In the genomic region with DNA sequence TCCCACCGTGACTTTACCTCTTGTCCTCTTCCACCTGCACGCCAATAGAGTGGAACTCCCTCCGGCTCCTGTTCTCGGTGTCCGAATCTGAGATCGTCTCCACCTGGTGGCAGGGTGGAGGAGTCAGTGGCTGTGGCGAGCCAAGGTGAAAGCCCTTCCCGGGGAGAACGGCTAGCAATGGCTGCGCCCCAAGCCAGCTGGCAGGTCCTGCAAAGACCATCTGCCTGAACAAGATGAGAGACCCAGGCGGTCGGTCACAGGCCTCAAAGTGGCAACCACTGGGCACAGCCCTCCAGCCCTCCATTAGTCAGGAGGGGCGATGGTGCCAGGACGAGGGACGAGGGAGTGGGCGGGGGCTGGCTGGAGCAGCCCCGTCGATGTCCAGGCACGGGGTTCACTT, we compare ENCODE assay signal across 10 cellular contexts.
DNase-seq lines count a peak whose midpoint lies in the region; ATAC-seq and TF ChIP-seq lines count a peak whose summit lies in the region.
"Had no signal": no experiment of that assay in that cellular context is flagged by ENCODE, and none has a peak within 500 bp of the region (broad histone marks: within the 10 kb centered on the region; RNA-seq: fewer than 3 reads in every experiment).

No MANE protein-coding gene starts in this region.

- H3K27me3 Mint-ChIP-seq in activated T-cell treated with anti-CD3 and anti-CD28 coated beads, Interleukin-2, amount 50 U/mL, for 24 hours = peaks cover 66% of the 10 kb centered on the region
- H3K27me3 Mint-ChIP-seq in stimulated activated naive CD8-positive, alpha-beta T cell treated with anti-CD3 and anti-CD28 coated beads, Interleukin-15, amount 100 ng/mL, for 72 hours = peaks cover 83% of the 10 kb centered on the region

- H3K27me3 ChIP-seq in WERI-Rb-1 (ENCODE audit: insufficient read depth, low read depth, severe bottlenecking) = no peaks in the 10 kb centered on the region
- H3K27me3 ChIP-seq in iPS-15b (ENCODE audit: control insufficient read depth, insufficient read depth, low read length) = peaks cover 12% of the 10 kb centered on the region

- peak; percentile 2 for ATAC-seq in stimulated activated naive CD8-positive, alpha-beta T cell treated with anti-CD3 and anti-CD28 coated beads, Interleukin-15, amount 100 ng/mL, for 72 hours
- ATAC-seq in HG02571 (IDR thresholded peaks at IDR 0.05; ENCODE audit: unreplicated experiment) = no peak
- no peak for ATAC-seq in GM19463 (IDR thresholded peaks at IDR 0.05; ENCODE audit: unreplicated experiment)

- no peak overlapping the region for H3K27ac Mint-ChIP-seq in activated T-cell treated with anti-CD3 and anti-CD28 coated beads, Interleukin-2, amount 50 U/mL, for 24 hours
- H3K27ac Mint-ChIP-seq in stimulated activated naive CD8-positive, alpha-beta T cell treated with anti-CD3 and anti-CD28 coated beads, Interleukin-15, amount 100 ng/mL, for 72 hours = peak overlapping the region in 1 of 2 donors; percentile 75

- H3K4me1 Mint-ChIP-seq in activated T-cell treated with anti-CD3 and anti-CD28 coated beads, Interleukin-2, amount 50 U/mL, for 24 hours (ENCODE audit: low read depth) = peaks cover 4% of the 10 kb centered on the region
- peaks cover 8% of the 10 kb centered on the region for H3K4me1 Mint-ChIP-seq in stimulated activated naive CD8-positive, alpha-beta T cell treated with anti-CD3 and anti-CD28 coated beads, Interleukin-15, amount 100 ng/mL, for 72 hours

- no peaks in the 10 kb centered on the region for H3K9me3 ChIP-seq in WERI-Rb-1 (ENCODE audit: severe bottlenecking)
- no peaks in the 10 kb centered on the region for H3K9me3 ChIP-seq in iPS-15b (ENCODE audit: control insufficient read depth, insufficient read depth, low read length)

- no peak overlapping the region for H3K9ac ChIP-seq in iPS-15b (ENCODE audit: low read depth, low read length)

- H3K9me3 Mint-ChIP-seq in activated T-cell treated with anti-CD3 and anti-CD28 coated beads, Interleukin-2, amount 50 U/mL, for 24 hours = no peaks in the 10 kb centered on the region
- H3K9me3 Mint-ChIP-seq in stimulated activated naive CD8-positive, alpha-beta T cell treated with anti-CD3 and anti-CD28 coated beads, Interleukin-15, amount 100 ng/mL, for 72 hours = no peaks in the 10 kb centered on the region

- no peaks in the 10 kb centered on the region for H3K4me1 ChIP-seq in iPS-15b (ENCODE audit: control insufficient read depth, insufficient read depth, low read length)
- H3K4me1 ChIP-seq: foreskin keratinocyte had no signal

- H3K4me3 ChIP-seq in WERI-Rb-1 (ENCODE audit: low read depth, low read length) = no peak overlapping the region
- H3K4me3 ChIP-seq in iPS-15b (ENCODE audit: low read depth, low read length) = peak overlapping the region; percentile 79

- H3K36me3 ChIP-seq in WERI-Rb-1 = peaks cover 17% of the 10 kb centered on the region
- H3K36me3 ChIP-seq in iPS-15b (ENCODE audit: control insufficient read depth, insufficient read depth, low read length) = no peaks in the 10 kb centered on the region

- no peak overlapping the region for H3K27ac ChIP-seq in WERI-Rb-1
- H3K27ac ChIP-seq: foreskin keratinocyte had no signal

- H3K36me3 Mint-ChIP-seq in activated T-cell treated with anti-CD3 and anti-CD28 coated beads, Interleukin-2, amount 50 U/mL, for 24 hours (ENCODE audit: low read depth) = no peaks in the 10 kb centered on the region

- H3K4me3 Mint-ChIP-seq in activated T-cell treated with anti-CD3 and anti-CD28 coated beads, Interleukin-2, amount 50 U/mL, for 24 hours = peak overlapping the region; percentile 64
- peak overlapping the region; percentile 79 to 86 for H3K4me3 Mint-ChIP-seq in stimulated activated naive CD8-positive, alpha-beta T cell treated with anti-CD3 and anti-CD28 coated beads, Interleukin-15, amount 100 ng/mL, for 72 hours

- DNase-seq in activated T-cell treated with anti-CD3 and anti-CD28 coated beads, Interleukin-2, amount 50 U/mL, for 24 hours = no peak
- no peak for DNase-seq in activated T-cell treated with anti-CD3 and anti-CD28 coated beads, Interleukin-2, amount 50 U/mL, for 1 hour
- DNase-seq in WERI-Rb-1 (no peak), NCI-H1417 treated with DMSO at 0.1 percent for 48 hours (lab: John Stamatoyannopoulos, UW) (no peak)
- DNase-seq in stimulated activated naive CD8-positive, alpha-beta T cell treated with anti-CD3 and anti-CD28 coated beads, Interleukin-15, amount 100 ng/mL, for 72 hours = no peak
- DNase-seq: AML-193, foreskin keratinocyte had no signal

- 0 out of 2 replicates have a peak, but pooled peaks have one; percentile 10 for TF ChIP-seq CTCF in WERI-Rb-1 (IDR thresholded peaks at IDR 0.05; ENCODE audit: low read depth, low read length)
